10 cellular contexts compared by ENCODE assay signal in the genomic region with DNA sequence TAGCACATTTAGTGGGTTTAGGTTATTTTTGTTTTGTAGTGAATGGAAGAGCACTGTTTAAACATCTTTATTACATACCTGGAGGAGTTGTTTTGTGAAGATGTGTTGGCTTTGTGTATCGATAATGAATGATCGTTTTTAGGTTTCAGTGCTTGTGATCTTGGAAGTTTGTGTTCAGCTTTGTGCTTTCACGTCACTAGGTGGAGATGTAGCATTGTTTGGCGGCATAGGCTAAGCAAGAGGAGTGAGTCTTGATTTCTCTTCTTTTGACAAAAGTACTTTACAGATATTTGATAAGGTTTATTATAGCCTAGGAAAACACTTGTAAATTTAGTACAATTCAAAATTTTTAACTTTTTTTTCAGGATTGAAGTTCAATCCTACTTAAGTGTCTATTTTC. TPM values are rescaled to one million over a fixed set of nuclear protein-coding genes. Genes with fewer than 3 reads are reported as not detected.
DNase-seq lines count a peak whose midpoint lies in the region; ATAC-seq and TF ChIP-seq lines count a peak whose summit lies in the region.
"Had no signal": no experiment of that assay in that cellular context is flagged by ENCODE, and none has a peak within 500 bp of the region (broad histone marks: within the 10 kb centered on the region; RNA-seq: fewer than 3 reads in every experiment).

No MANE protein-coding gene starts in this region.

- WGBS in H9 (ENCODE audit: extremely low coverage, insufficient read length, low lambda C conversion rate): 100% methylated on average over 2 of the region's 4 CpGs

- H3T11ph ChIP-seq in H9 (ENCODE audit: low read length): no peak overlapping the region

- no peak overlapping the region for H3K56ac ChIP-seq in H9 (ENCODE audit: insufficient read length, low read depth, low read length)

- H3K4me3 ChIP-seq in AG04450 (ENCODE audit: low read depth, low read length): no peak overlapping the region

- no peak overlapping the region for H3K4ac ChIP-seq in H9 (ENCODE audit: low read depth, low read length)

- POLR2A ChIA-PET in AG04450 (lab: Yijun Ruan, JAX): no interaction called here
- POLR2A ChIA-PET in WTC11 (lab: Charles Lee): no interaction called here

- no peak overlapping the region for H3K27ac ChIP-seq in AG04450 (ENCODE audit: low read depth, low read length)
- H3K27ac ChIP-seq in H9 (ENCODE audit: insufficient read length, low read depth, low read length): no peak overlapping the region

- no peak overlapping the region for H3K9ac ChIP-seq in H9 (ENCODE audit: extremely low read depth, insufficient read length, low read length)

- no peak overlapping the region for H2AK5ac ChIP-seq in H9 (ENCODE audit: insufficient read length, low read length)

- no peak overlapping the region for H4K8ac ChIP-seq in H9 (replicated peaks; ENCODE audit: insufficient read length, low read depth, low read length)

- peaks cover 4% of the 10 kb centered on the region in 2 experiments; a peak in 3 of 4 replicates for H3K4me1 Mint-ChIP-seq in H9
- peaks cover 4% of the 10 kb centered on the region; the same call in 1 of the 2 replicates for H3K4me1 Mint-ChIP-seq in WTC11

- H3K9me3 Mint-ChIP-seq in H9 (no peaks in the 10 kb centered on the region), WTC11 (no peaks in the 10 kb centered on the region)

- H4K5ac ChIP-seq in H9 (ENCODE audit: insufficient read length, low read depth, low read length): no peak overlapping the region

- H3K4me1 ChIP-seq in H9 (ENCODE audit: insufficient read depth, low read length): no peaks in the 10 kb centered on the region

- H3K23ac ChIP-seq in H9 (ENCODE audit: insufficient read length, low read depth, low read length): no peak overlapping the region

- H3K4me2 ChIP-seq in H9 (ENCODE audit: insufficient read depth, insufficient read length, low read length): no peak overlapping the region

- ATAC-seq in WTC11 (no peak), GM21367 (IDR thresholded peaks at IDR 0.05; ENCODE audit: unreplicated experiment) (no peak), GM19035 (IDR thresholded peaks at IDR 0.05; ENCODE audit: unreplicated experiment) (no peak)

- H4K91ac ChIP-seq in H9 (ENCODE audit: insufficient read length, low read depth, low read length): no peak overlapping the region

- no peaks in the 10 kb centered on the region for H3K79me2 ChIP-seq in H9 (ENCODE audit: insufficient read depth, low read length)

- H2BK20ac ChIP-seq in H9 (ENCODE audit: low read depth, low read length, poor library complexity, severe bottlenecking): no peak overlapping the region

- H3K4me3 Mint-ChIP-seq in H9 (no peak overlapping the region), WTC11 (no peak overlapping the region)

- TF ChIP-seq CTCF in AG04450 (IDR thresholded peaks at IDR 0.05; ENCODE audit: low read depth, low read length) (peak; percentile 27), H9 (conservative IDR thresholded peaks at IDR 0.05) (peak; percentile 67), WTC11 (IDR thresholded peaks at IDR 0.05) (no peak)

- no peak overlapping the region for H2AFZ ChIP-seq in H9 (ENCODE audit: low read length)

- H3K23me2 ChIP-seq in H9 (ENCODE audit: insufficient read length, low read depth, low read length, poor library complexity, severe bottlenecking): no peaks in the 10 kb centered on the region

- no peak overlapping the region for H2BK120ac ChIP-seq in H9 (ENCODE audit: low read depth, low read length, poor library complexity, severe bottlenecking)

- H3K27me3 Mint-ChIP-seq in H9 (ENCODE audit: low read depth) (no peaks in the 10 kb centered on the region), WTC11 (ENCODE audit: low read depth) (no peaks in the 10 kb centered on the region)

- H4K20me1 ChIP-seq in H9 (ENCODE audit: control insufficient read depth, insufficient read depth, insufficient read length): no peaks in the 10 kb centered on the region

- no peak overlapping the region for H2BK12ac ChIP-seq in H9 (ENCODE audit: insufficient read length, low read depth, low read length)

- H3K14ac ChIP-seq in H9 (ENCODE audit: insufficient read depth, low read length): no peak overlapping the region

- H2BK5ac ChIP-seq in H9 (ENCODE audit: insufficient read length, low read length): no peak overlapping the region

- DNase-seq in AG04450 (ENCODE audit: low read depth, low spot score) (no peak), H9 (no peak), WTC11 (ENCODE audit: low spot score) (no peak), iPS-NIHi7 (ENCODE audit: extremely low spot score) (peak; percentile 42), NCI-H2081 treated with DMSO at 0.1 percent for 48 hours (lab: John Stamatoyannopoulos, UW) (no peak)
- DNase-seq in activated CD4-positive, alpha-beta T cell treated with anti-CD3 and anti-CD28 coated beads, Interleukin-2, amount 50 U/mL, for 4 hours: no peak
- DNase-seq: central memory CD4-positive, alpha-beta T cell; NCI-H446 treated with DMSO at 0.1 percent for 48 hours had no signal

- CTCF ChIA-PET in AG04450 (lab: Charles Lee): interaction anchor here (1.5 kb wide), 1 partner anchor 16 kb away, joined by 4 read pairs; no protein-coding TSS in a partner anchor
- CTCF ChIA-PET in WTC11 (lab: Charles Lee): interaction anchor here (1.7 kb wide), 1 partner anchor 120 kb away, joined by 7 read pairs; no protein-coding TSS in a partner anchor

- H3K27ac Mint-ChIP-seq in H9 (peak overlapping the region in 1 of 3 experiments; percentile 24; a peak in 2 of 7 replicates), WTC11 (peak overlapping the region; percentile 5; the same call in 1 of the 2 replicates)

- H3K9me3 ChIP-seq in AG04450 (ENCODE audit: control insufficient read depth, insufficient read depth, low read length): no peaks in the 10 kb centered on the region
- H3K9me3 ChIP-seq in H9 (ENCODE audit: control insufficient read depth, low read depth, low read length): no peaks in the 10 kb centered on the region

- H3K18ac ChIP-seq in H9 (ENCODE audit: insufficient read length, low read depth, low read length): no peak overlapping the region

- H3K79me1 ChIP-seq in H9 (ENCODE audit: insufficient read depth, low read depth, low read length, poor library complexity, severe bottlenecking): no peaks in the 10 kb centered on the region

- no peak overlapping the region for H2BK15ac ChIP-seq in H9 (ENCODE audit: low read depth, low read length)

- H3K27me3 ChIP-seq in AG04450 (ENCODE audit: control insufficient read depth, insufficient read depth, low read length) (no peaks in the 10 kb centered on the region), H9 (ENCODE audit: insufficient read depth, low read length) (no peaks in the 10 kb centered on the region)

- H3K36me3 Mint-ChIP-seq in H9 (ENCODE audit: insufficient read depth in 1 of 3, low read depth in 3 of 3): peaks cover 4 to 37% (median 12%) of the 10 kb centered on the region in 3 experiments; a peak in 6 of 7 replicates
- peaks cover 2% of the 10 kb centered on the region; the same call in 1 of the 2 replicates for H3K36me3 Mint-ChIP-seq in WTC11

TF ChIP-seq in WTC11, 78 proteins besides CTCF, POLR2A, EP300 and RAD21:
- TF ChIP-seq TEAD4 (CRISPR knock-in tag; IDR thresholded peaks at IDR 0.05) (no peak), ATF6 (CRISPR knock-in tag; IDR thresholded peaks at IDR 0.05) (no peak)

RNA-seq across cellular contexts. Expression of gene PDK3, which starts 50.4 kb away (rescaled TPM):
- polyA plus RNA-seq in AG04450 (2011; rRNA removed): 2.9 and 3.0 TPM in 2 replicates
- 3.5 and 4.6 TPM in 2 replicates for polyA minus RNA-seq in AG04450 (2011; rRNA and poly(A)+ RNA removed)
- total RNA-seq in H9 (2021) (43.8 and 47.3 TPM in 2 replicates), WTC11 (2021) (34.4 to 38.1 TPM (median 36.8 TPM) in 3 replicates)
